In the genomic region with DNA sequence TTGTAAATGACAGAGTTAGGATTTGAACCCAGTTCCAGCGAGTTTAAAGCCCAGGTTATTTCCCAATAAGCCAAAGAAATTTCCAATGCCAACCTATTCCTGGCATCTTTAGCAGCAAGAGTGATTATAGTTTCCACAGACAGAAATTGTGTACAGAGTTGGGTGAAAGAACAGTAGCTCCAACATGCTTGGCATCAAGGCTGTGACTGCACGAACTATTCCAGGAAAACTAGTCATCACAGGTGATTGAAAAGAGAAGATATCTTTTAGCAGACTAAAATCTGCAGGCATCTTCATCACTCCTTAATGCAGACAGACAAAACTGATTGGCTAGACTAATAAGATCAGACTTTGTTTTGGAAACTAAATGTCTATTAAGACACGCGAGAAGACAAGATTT, we compare ENCODE assay signal across 22 cellular contexts.
"Had no signal": no experiment of that assay in that cellular context is flagged by ENCODE, and none has a peak within 500 bp of the region (broad histone marks: within the 10 kb centered on the region; RNA-seq: fewer than 3 reads in every experiment).

No MANE protein-coding gene starts in this region.

- H3K36me3 ChIP-seq: ascending aorta, tibial artery, upper lobe of right lung had no signal

- DNase-seq: activated CD4-positive, alpha-beta T cell treated with anti-CD3 and anti-CD28 coated beads for 1 hour; activated CD4-positive, alpha-beta T cell treated with anti-CD3 and anti-CD28 coated beads, Interleukin-2, amount 50 U/mL, for 1 hour; activated CD8-positive, alpha-beta T cell treated with anti-CD3 and anti-CD28 coated beads for 36 hours; activated T-cell treated with anti-CD3 and anti-CD28 coated beads, Interleukin-2, amount 50 U/mL, for 48 hours; cortex of kidney; effector memory CD8-positive, alpha-beta T cell; head of caudate nucleus; hippocampal formation; immature natural killer cell; posterior cingulate gyrus; stimulated activated CD4-positive, alpha-beta T cell treated with anti-CD3 and anti-CD28 coated beads, Interleukin-12 subunit alpha, Interleukin-12 subunit beta, amount 100 ng/mL, for 4 hours; stimulated activated CD4-positive, alpha-beta T cell treated with anti-CD3 and anti-CD28 coated beads, Interleukin-4, amount 100 ng/mL, for 1 hour; stimulated activated naive CD8-positive, alpha-beta T cell treated with anti-CD3 and anti-CD28 coated beads, Interleukin-15, amount 100 ng/mL, for 72 hours; T-helper 17 cell; upper lobe of right lung had no signal

- H3K9me3 Mint-ChIP-seq: activated CD8-positive, alpha-beta T cell treated with anti-CD3 and anti-CD28 coated beads for 36 hours; effector memory CD8-positive, alpha-beta T cell; immature natural killer cell had no signal

- H3K27me3 ChIP-seq: ascending aorta, tibial artery, upper lobe of right lung had no signal

- H3K4me3 ChIP-seq: ascending aorta, skin epidermis, tibial artery, upper lobe of right lung had no signal

- H3K27ac Mint-ChIP-seq: activated CD8-positive, alpha-beta T cell treated with anti-CD3 and anti-CD28 coated beads for 36 hours; activated naive CD8-positive, alpha-beta T cell; activated T-helper 2 cell treated with anti-CD3 and anti-CD28 coated beads, Interferon-gamma antibody, Interleukin-2, Interleukin-4, amounts not matched to agents 10 μg/mL and 5 μg/mL and 100 μg/mL, durations not matched to agents 14 hours and 24 hours and 36 hours; effector memory CD8-positive, alpha-beta T cell; immature natural killer cell had no signal

- H3K36me3 Mint-ChIP-seq: brain had no signal

- H3K27ac ChIP-seq: ascending aorta, tibial artery, upper lobe of right lung had no signal

- H3K4me1 ChIP-seq: upper lobe of right lung had no signal

- H3K4me3 Mint-ChIP-seq: activated CD8-positive, alpha-beta T cell treated with anti-CD3 and anti-CD28 coated beads for 36 hours; activated naive CD8-positive, alpha-beta T cell; brain; effector memory CD8-positive, alpha-beta T cell; immature natural killer cell; natural killer cell treated with Interleukin-12 subunit alpha and Interleukin-12 subunit beta and Interleukin-15 and Interleukin-18, amount 100 ng/mL, for 72 hours; stimulated activated naive CD8-positive, alpha-beta T cell treated with anti-CD3 and anti-CD28 coated beads, Interleukin-15, amount 100 ng/mL, for 72 hours; T-helper 17 cell had no signal

- ATAC-seq: activated CD8-positive, alpha-beta T cell treated with anti-CD3 and anti-CD28 coated beads for 36 hours; effector memory CD8-positive, alpha-beta T cell; stimulated activated naive CD8-positive, alpha-beta T cell treated with anti-CD3 and anti-CD28 coated beads, Interleukin-15, amount 100 ng/mL, for 72 hours; T-helper 17 cell; upper lobe of right lung had no signal

- H3K27me3 Mint-ChIP-seq: activated CD8-positive, alpha-beta T cell treated with anti-CD3 and anti-CD28 coated beads for 36 hours; activated naive CD8-positive, alpha-beta T cell; effector memory CD8-positive, alpha-beta T cell; natural killer cell treated with Interleukin-12 subunit alpha and Interleukin-12 subunit beta and Interleukin-15 and Interleukin-18, amount 100 ng/mL, for 72 hours; stimulated activated naive CD8-positive, alpha-beta T cell treated with anti-CD3 and anti-CD28 coated beads, Interleukin-15, amount 100 ng/mL, for 72 hours; T-helper 17 cell had no signal

- H3K9me3 ChIP-seq: ascending aorta, tibial artery, upper lobe of right lung had no signal
